In the genomic region with DNA sequence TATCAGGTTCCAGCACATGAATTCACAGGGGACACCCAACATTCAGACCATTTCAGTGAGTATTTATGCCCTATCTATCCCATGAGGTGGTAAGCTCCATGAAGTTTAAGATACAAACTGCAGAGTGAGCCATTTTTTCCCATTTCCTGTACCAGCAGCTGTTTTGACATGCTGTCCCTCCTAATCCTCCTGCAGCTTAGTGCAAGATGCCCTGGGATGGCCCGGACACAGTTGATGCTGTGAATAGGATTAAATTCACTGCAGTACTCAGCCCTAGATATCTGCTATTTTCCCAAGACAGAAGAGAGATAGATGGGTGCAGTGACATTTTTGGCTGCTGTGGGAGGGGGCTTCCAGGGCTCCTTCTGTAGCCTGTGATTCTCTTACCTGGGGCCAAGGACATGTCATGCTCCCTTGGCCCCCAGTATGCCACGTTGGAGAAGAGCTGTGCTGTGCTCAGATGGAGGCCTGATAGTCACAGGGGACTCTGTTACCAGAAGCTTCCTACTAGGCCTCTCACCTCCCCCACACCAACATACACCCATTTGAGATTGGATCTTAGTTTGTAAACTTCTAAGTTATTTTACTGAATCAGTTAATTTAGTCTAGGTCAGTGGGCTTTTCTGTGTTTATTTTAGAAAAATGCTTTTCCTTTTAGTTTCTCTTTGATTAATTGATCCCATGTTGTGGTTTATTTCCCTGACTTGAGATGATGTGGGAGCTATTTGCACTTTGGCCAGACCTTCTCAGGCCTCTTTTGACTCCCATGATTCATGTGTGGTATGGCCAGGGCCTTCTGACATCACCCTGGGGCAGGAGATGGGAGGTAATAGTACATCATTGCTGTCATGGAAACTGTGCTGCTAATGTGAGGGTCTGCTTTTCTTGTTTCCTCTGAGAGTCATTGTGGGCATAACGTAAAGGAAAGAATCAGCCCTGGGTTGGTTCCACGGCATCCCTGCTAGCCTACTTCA, we compare ENCODE assay signal across 12 cellular contexts.
DNase-seq lines count a peak whose midpoint lies in the region; ATAC-seq, FAIRE-seq and TF ChIP-seq lines count a peak whose summit lies in the region.
"Had no signal": no experiment of that assay in that cellular context is flagged by ENCODE, and none has a peak within 500 bp of the region (broad histone marks: within the 10 kb centered on the region; RNA-seq: fewer than 3 reads in every experiment).

No MANE protein-coding gene starts in this region.

- H3K4me3 ChIP-seq in endothelial cell of umbilical vein (replicated peaks in 1 of 3; ENCODE audit: insufficient read depth in 1 of 3, low read depth in 1 of 3, low read length in 3 of 3) (no peak overlapping the region), aorta (ENCODE audit: low read length in 2 of 2) (no peak overlapping the region), transverse colon (no peak overlapping the region)
- H3K4me3 ChIP-seq: Peyer's patch, spleen had no signal

- H3K4me1 ChIP-seq in endothelial cell of umbilical vein (ENCODE audit: control insufficient read depth, extremely low read depth, insufficient read depth, low read length) (no peaks in the 10 kb centered on the region), aorta (ENCODE audit: control insufficient read depth in 1 of 2, insufficient read depth in 2 of 2, low read length in 2 of 2) (no peaks in the 10 kb centered on the region), transverse colon (peaks cover 0 to 13% (median 0%) of the 10 kb centered on the region in 4 donors)
- H3K4me1 ChIP-seq: Peyer's patch had no signal

- no TSS peak for BruUV-seq in endothelial cell of umbilical vein (replicated peaks; lab: Mats Ljungman, UMichigan)

- TF ChIP-seq CTCF in endothelial cell of umbilical vein (IDR thresholded peaks at IDR 0.05; ENCODE audit: extremely low read depth in 1 of 2, insufficient read depth in 1 of 2, low read depth in 1 of 2, low read length in 2 of 2) (no peak), transverse colon (IDR thresholded peaks at IDR 0.05) (no peak)

- dilution Hi-C loops in endothelial cell of umbilical vein (cut with MboI; ENCODE audit: extremely low pct_ligation_motif_present, low sequenced_read_pairs), result no loop called here

- no peak overlapping the region for H3K4me2 ChIP-seq in endothelial cell of umbilical vein (ENCODE audit: insufficient read depth, low read length)

- in situ Hi-C loops in transverse colon (cut with MboI; ENCODE audit: low pct_ligation_motif_present in 1 of 4, low pct_unique_long_range_greater_than_20kb in 1 of 4, low sequenced_read_pairs in 3 of 4), result no loop called here

- no peaks in the 10 kb centered on the region for H3K27me3 ChIP-seq in endothelial cell of umbilical vein (ENCODE audit: control insufficient read depth in 2 of 2, insufficient read depth in 2 of 2, low read length in 2 of 2)
- no peaks in the 10 kb centered on the region for H3K27me3 ChIP-seq in aorta (ENCODE audit: control insufficient read depth in 1 of 2, insufficient read depth in 2 of 2, low read length in 1 of 2)
- no peaks in the 10 kb centered on the region for H3K27me3 ChIP-seq in transverse colon
- H3K27me3 ChIP-seq: Peyer's patch, spleen had no signal

- POLR2A ChIA-PET in endothelial cell of umbilical vein (lab: Charles Lee), result no interaction called here

- peak; percentile 77 for DNase-seq in ELR (ENCODE audit: low read depth)
- peak; percentile 33 to 76 for DNase-seq in NCI-H524 (lab: John Stamatoyannopoulos, UW)
- no peak for DNase-seq in endothelial cell of umbilical vein (ENCODE audit: low read depth, low spot score)
- DNase-seq in renal cortical epithelial cell (ENCODE audit: low read depth), result peak; percentile 48
- no peak for DNase-seq in NCI-H187 (lab: John Stamatoyannopoulos, UW)
- DNase-seq in aorta, result no peak
- no peak for DNase-seq in transverse colon
- no peak for DNase-seq in DMS114 treated with DMSO at 0.1 percent for 48 hours (lab: John Stamatoyannopoulos, UW; ENCODE audit: unreplicated experiment)
- DNase-seq: dermis blood vessel endothelial cell, NCI-H2107, spleen had no signal

- H3K79me2 ChIP-seq in endothelial cell of umbilical vein (ENCODE audit: control insufficient read depth, insufficient read depth, low read length), result no peaks in the 10 kb centered on the region

- peak; percentile 28 for FAIRE-seq in endothelial cell of umbilical vein (lab: Jason Lieb, UNC)

- TF ChIP-seq POLR2A in endothelial cell of umbilical vein (IDR thresholded peaks at IDR 0.05; ENCODE audit: low read depth, low read length), result no peak
- no peak for TF ChIP-seq POLR2A in transverse colon (IDR thresholded peaks at IDR 0.05)

- H3K27ac ChIP-seq in endothelial cell of umbilical vein (ENCODE audit: insufficient read depth, low read depth, low read length) (no peak overlapping the region), aorta (ENCODE audit: low read depth in 1 of 2, low read length in 2 of 2) (no peak overlapping the region), transverse colon (no peak overlapping the region)
- H3K27ac ChIP-seq: Peyer's patch had no signal

- CTCF ChIA-PET in endothelial cell of umbilical vein (lab: Charles Lee), result interaction anchor here (1.1 kb wide), 1 partner anchor 37 kb away, joined by 3 read pairs; no protein-coding TSS in a partner anchor

- intact Hi-C loops in endothelial cell of umbilical vein (cut with micrococcal nuclease), result no loop called here
- intact Hi-C loops in aorta (cut with DNase I), result no loop called here
- intact Hi-C loops in transverse colon (cut with DNase I; ENCODE audit: low total_unique reads), result no loop called here

- no peaks in the 10 kb centered on the region for H4K20me1 ChIP-seq in endothelial cell of umbilical vein (replicated peaks; ENCODE audit: control insufficient read depth, extremely low read depth, insufficient read depth, low read length)

- WGBS in aorta, 2 donors, result 79% methylated on average over 4 of the region's 4 CpGs
- 79 to 87% methylated on average over 3 to 4 of the region's 4 CpGs for WGBS in transverse colon (ENCODE audit: low coverage in 1 of 2), 2 donors

- H3K9me1 ChIP-seq in endothelial cell of umbilical vein (replicated peaks; ENCODE audit: control insufficient read depth, extremely low read depth, insufficient read depth, low read length), result no peaks in the 10 kb centered on the region

- H3K9ac ChIP-seq in endothelial cell of umbilical vein (replicated peaks; ENCODE audit: extremely low read depth, insufficient read depth, low read length), result no peak overlapping the region

- ATAC-seq in aorta (ENCODE audit: low FRiP score), result no peak

- H3K36me3 ChIP-seq in endothelial cell of umbilical vein (ENCODE audit: control insufficient read depth in 2 of 2, extremely low read depth in 1 of 2, insufficient read depth in 2 of 2, low read length in 2 of 2) (peaks cover 0 to 3% of the 10 kb centered on the region in 2 experiments), aorta (ENCODE audit: control insufficient read depth in 1 of 2, insufficient read depth in 2 of 2, low read length in 1 of 2) (peaks cover 0 to 3% of the 10 kb centered on the region in 2 donors), transverse colon (no peaks in the 10 kb centered on the region)
- H3K36me3 ChIP-seq: Peyer's patch had no signal

- H2AFZ ChIP-seq in endothelial cell of umbilical vein (ENCODE audit: low read depth, low read length), result no peak overlapping the region

- TF ChIP-seq EP300 in transverse colon (IDR thresholded peaks at IDR 0.05; ENCODE audit: low read depth), result no peak

- no peaks in the 10 kb centered on the region for H3K9me3 ChIP-seq in endothelial cell of umbilical vein (replicated peaks; ENCODE audit: control insufficient read depth, insufficient read depth, low read length)
- H3K9me3 ChIP-seq in aorta (ENCODE audit: control insufficient read depth, low read length), result no peaks in the 10 kb centered on the region
- no peaks in the 10 kb centered on the region for H3K9me3 ChIP-seq in transverse colon
- H3K9me3 ChIP-seq: Peyer's patch, spleen had no signal

TF ChIP-seq in endothelial cell of umbilical vein, 7 proteins besides CTCF, POLR2A, EP300 and RAD21:
- TF ChIP-seq FOS (IDR thresholded peaks at IDR 0.05; ENCODE audit: borderline replicate concordance, insufficient read depth, low read length) (no peak), MYC (IDR thresholded peaks at IDR 0.05; ENCODE audit: low read depth, low read length) (no peak), MAX (IDR thresholded peaks at IDR 0.05; ENCODE audit: insufficient read depth, insufficient read length) (no peak), POLR2AphosphoS5 (IDR thresholded peaks at IDR 0.05; ENCODE audit: insufficient read depth, low read depth, low read length) (no peak), JUN (IDR thresholded peaks at IDR 0.05; ENCODE audit: borderline replicate concordance, insufficient read depth, insufficient read length, low read depth) (no peak), GATA2 (IDR thresholded peaks at IDR 0.05; ENCODE audit: insufficient read depth, insufficient read length, low read depth, low read length) (no peak), EZH2 (IDR thresholded peaks at IDR 0.05; ENCODE audit: borderline replicate concordance, low read depth, low read length, severe bottlenecking) (no peak)

Comparison
In these comparisons a context has a peak if more than half of its experiments do, and no peak if none do; other contexts are left out.
1. DNase-seq: peak in ELR (single experiment), NCI-H524 (2 of 2) and renal cortical epithelial cell (single experiment); none in endothelial cell of umbilical vein (single experiment), NCI-H187 (0 of 2), aorta (0 of 2), transverse colon (single experiment) and DMS114 treated with DMSO at 0.1 percent for 48 hours (single experiment).